Comparison of ENCODE assay signal across 1 cellular context in the genomic region with DNA sequence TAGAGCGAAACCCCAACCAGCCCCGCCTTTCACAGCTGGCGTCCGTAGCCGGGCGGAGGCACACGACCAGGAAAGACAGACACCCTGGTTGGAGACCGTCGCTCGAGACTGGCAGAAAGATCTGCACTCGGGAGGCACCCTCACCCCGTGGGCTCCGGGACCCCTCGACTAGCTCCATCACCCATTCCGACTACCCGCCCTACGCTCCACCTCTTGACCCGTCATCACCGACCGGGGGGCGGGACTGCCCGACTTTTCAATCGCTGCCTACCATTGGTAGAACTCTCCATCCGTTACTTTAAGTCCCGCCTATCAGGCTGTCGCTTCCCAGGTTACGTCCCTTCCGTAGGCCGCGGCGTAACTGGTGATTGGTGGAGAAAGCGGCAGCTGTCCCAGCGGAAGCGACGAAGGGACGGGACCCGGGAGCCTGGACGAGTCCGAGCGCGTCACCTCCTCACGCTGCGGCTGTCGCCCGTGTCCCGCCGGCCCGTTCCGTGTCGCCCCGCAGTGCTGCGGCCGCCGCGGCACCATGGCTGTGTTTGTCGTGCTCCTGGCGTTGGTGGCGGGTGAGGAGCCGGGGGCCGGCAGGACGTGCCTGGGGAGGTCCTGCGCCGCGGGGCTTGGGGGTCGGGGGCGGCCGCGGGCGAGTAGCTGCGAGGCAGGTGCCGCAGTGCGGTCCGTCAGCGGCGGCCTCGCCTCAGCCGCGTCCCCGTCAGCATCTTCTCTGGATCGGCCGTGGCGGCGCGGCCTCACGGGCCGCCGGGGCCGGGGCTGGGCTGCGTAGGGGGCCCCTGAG.
TF ChIP-seq lines count a peak whose summit lies in the region.

ATP6AP2 (plus strand) TSS at position 434 of the 796 bp plus-strand sequence; CDS start at position 530, 96 bp downstream.

TF ChIP-seq in HepG2, 621 proteins besides CTCF, POLR2A, EP300 and RAD21 (continued from another document and continues in another):
- TF ChIP-seq, protein P1, sequence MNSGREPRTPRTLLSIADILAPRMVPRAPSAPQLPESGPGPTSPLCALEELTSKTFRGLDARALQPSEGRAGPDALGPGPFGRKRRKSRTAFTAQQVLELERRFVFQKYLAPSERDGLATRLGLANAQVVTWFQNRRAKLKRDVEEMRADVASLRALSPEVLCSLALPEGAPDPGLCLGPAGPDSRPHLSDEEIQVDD (CRISPR knock-in tag; IDR thresholded peaks at IDR 0.05; ENCODE audit: borderline replicate concordance) = no peak
- no peak for TF ChIP-seq FOXJ3 (CRISPR knock-in tag; IDR thresholded peaks at IDR 0.05; ENCODE audit: borderline replicate concordance)
- no peak for TF ChIP-seq DBP (CRISPR knock-in tag; IDR thresholded peaks at IDR 0.05; ENCODE audit: not compliant biosample characterization)
- no peak for TF ChIP-seq ZNF496 (CRISPR knock-in tag; IDR thresholded peaks at IDR 0.05; ENCODE audit: insufficient replicate concordance)
- no peak for TF ChIP-seq SCMH1 (CRISPR knock-in tag; IDR thresholded peaks at IDR 0.05; ENCODE audit: borderline replicate concordance)
- TF ChIP-seq ZBTB1 (CRISPR knock-in tag; IDR thresholded peaks at IDR 0.05; ENCODE audit: borderline replicate concordance) = no peak
- no peak for TF ChIP-seq AGO1 (IDR thresholded peaks at IDR 0.05; ENCODE audit: low read depth, low read length, poor library complexity, severe bottlenecking)
- TF ChIP-seq RXRA (CRISPR knock-in tag; IDR thresholded peaks at IDR 0.05) = no peak
- TF ChIP-seq, protein P2, sequence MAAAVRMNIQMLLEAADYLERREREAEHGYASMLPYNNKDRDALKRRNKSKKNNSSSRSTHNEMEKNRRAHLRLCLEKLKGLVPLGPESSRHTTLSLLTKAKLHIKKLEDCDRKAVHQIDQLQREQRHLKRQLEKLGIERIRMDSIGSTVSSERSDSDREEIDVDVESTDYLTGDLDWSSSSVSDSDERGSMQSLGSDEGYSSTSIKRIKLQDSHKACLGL (CRISPR knock-in tag; IDR thresholded peaks at IDR 0.05) = 0 out of 2 replicates have a peak, but pooled peaks have one; percentile 39
- TF ChIP-seq DR1 (CRISPR knock-in tag; IDR thresholded peaks at IDR 0.05) = 0 out of 2 replicates have a peak, but pooled peaks have one; percentile 43
- no peak for TF ChIP-seq SP5 (CRISPR knock-in tag; IDR thresholded peaks at IDR 0.05; ENCODE audit: borderline replicate concordance, low read depth)
- no peak for TF ChIP-seq RORA (CRISPR knock-in tag; IDR thresholded peaks at IDR 0.05)
- TF ChIP-seq, protein P3, sequence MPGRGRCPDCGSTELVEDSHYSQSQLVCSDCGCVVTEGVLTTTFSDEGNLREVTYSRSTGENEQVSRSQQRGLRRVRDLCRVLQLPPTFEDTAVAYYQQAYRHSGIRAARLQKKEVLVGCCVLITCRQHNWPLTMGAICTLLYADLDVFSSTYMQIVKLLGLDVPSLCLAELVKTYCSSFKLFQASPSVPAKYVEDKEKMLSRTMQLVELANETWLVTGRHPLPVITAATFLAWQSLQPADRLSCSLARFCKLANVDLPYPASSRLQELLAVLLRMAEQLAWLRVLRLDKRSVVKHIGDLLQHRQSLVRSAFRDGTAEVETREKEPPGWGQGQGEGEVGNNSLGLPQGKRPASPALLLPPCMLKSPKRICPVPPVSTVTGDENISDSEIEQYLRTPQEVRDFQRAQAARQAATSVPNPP (CRISPR knock-in tag; IDR thresholded peaks at IDR 0.05) = no peak
- TF ChIP-seq, protein P4, sequence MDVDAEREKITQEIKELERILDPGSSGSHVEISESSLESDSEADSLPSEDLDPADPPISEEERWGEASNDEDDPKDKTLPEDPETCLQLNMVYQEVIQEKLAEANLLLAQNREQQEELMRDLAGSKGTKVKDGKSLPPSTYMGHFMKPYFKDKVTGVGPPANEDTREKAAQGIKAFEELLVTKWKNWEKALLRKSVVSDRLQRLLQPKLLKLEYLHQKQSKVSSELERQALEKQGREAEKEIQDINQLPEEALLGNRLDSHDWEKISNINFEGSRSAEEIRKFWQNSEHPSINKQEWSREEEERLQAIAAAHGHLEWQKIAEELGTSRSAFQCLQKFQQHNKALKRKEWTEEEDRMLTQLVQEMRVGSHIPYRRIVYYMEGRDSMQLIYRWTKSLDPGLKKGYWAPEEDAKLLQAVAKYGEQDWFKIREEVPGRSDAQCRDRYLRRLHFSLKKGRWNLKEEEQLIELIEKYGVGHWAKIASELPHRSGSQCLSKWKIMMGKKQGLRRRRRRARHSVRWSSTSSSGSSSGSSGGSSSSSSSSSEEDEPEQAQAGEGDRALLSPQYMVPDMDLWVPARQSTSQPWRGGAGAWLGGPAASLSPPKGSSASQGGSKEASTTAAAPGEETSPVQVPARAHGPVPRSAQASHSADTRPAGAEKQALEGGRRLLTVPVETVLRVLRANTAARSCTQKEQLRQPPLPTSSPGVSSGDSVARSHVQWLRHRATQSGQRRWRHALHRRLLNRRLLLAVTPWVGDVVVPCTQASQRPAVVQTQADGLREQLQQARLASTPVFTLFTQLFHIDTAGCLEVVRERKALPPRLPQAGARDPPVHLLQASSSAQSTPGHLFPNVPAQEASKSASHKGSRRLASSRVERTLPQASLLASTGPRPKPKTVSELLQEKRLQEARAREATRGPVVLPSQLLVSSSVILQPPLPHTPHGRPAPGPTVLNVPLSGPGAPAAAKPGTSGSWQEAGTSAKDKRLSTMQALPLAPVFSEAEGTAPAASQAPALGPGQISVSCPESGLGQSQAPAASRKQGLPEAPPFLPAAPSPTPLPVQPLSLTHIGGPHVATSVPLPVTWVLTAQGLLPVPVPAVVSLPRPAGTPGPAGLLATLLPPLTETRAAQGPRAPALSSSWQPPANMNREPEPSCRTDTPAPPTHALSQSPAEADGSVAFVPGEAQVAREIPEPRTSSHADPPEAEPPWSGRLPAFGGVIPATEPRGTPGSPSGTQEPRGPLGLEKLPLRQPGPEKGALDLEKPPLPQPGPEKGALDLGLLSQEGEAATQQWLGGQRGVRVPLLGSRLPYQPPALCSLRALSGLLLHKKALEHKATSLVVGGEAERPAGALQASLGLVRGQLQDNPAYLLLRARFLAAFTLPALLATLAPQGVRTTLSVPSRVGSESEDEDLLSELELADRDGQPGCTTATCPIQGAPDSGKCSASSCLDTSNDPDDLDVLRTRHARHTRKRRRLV (CRISPR knock-in tag; IDR thresholded peaks at IDR 0.05) = no peak
- peak; percentile 31; the same call in 1 of the 2 replicates for TF ChIP-seq ZFP91 (CRISPR knock-in tag; IDR thresholded peaks at IDR 0.05; ENCODE audit: borderline replicate concordance)
- no peak for TF ChIP-seq NR1H2 (CRISPR knock-in tag; IDR thresholded peaks at IDR 0.05; ENCODE audit: borderline replicate concordance, low read depth)
- TF ChIP-seq SIN3A (IDR thresholded peaks at IDR 0.05; ENCODE audit: borderline replicate concordance, low read depth, low read length) = peak; percentile 42; the same call in 1 of the 2 replicates
- no peak for TF ChIP-seq SMARCC2 (IDR thresholded peaks at IDR 0.05)
- TF ChIP-seq ZNF709 (CRISPR knock-in tag; IDR thresholded peaks at IDR 0.05) = no peak
- TF ChIP-seq, protein P5, sequence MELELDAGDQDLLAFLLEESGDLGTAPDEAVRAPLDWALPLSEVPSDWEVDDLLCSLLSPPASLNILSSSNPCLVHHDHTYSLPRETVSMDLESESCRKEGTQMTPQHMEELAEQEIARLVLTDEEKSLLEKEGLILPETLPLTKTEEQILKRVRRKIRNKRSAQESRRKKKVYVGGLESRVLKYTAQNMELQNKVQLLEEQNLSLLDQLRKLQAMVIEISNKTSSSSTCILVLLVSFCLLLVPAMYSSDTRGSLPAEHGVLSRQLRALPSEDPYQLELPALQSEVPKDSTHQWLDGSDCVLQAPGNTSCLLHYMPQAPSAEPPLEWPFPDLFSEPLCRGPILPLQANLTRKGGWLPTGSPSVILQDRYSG (CRISPR knock-in tag; IDR thresholded peaks at IDR 0.05) = no peak
- TF ChIP-seq PBX2 (CRISPR knock-in tag; IDR thresholded peaks at IDR 0.05) = peak; percentile 88
- TF ChIP-seq HNRNPLL (IDR thresholded peaks at IDR 0.05; ENCODE audit: low read depth, low read length, poor library complexity, severe bottlenecking) = peak; percentile 89
- TF ChIP-seq ZNF30 (CRISPR knock-in tag; IDR thresholded peaks at IDR 0.05) = no peak
- peak; percentile 73 for TF ChIP-seq SAP130 (CRISPR knock-in tag; IDR thresholded peaks at IDR 0.05; ENCODE audit: low read depth)
- no peak for TF ChIP-seq HMGA1 (CRISPR knock-in tag; conservative IDR thresholded peaks at IDR 0.05)
- TF ChIP-seq ZNF761 (CRISPR knock-in tag; conservative IDR thresholded peaks at IDR 0.05) = no peak
- no peak for TF ChIP-seq ELF4 (CRISPR knock-in tag; IDR thresholded peaks at IDR 0.05; ENCODE audit: borderline replicate concordance)
- TF ChIP-seq SMAD1 (CRISPR knock-in tag; IDR thresholded peaks at IDR 0.05; ENCODE audit: borderline replicate concordance, low read depth) = no peak
- TF ChIP-seq ZNF367 (CRISPR knock-in tag; IDR thresholded peaks at IDR 0.05; ENCODE audit: borderline replicate concordance) = no peak
- TF ChIP-seq ZNF737 (CRISPR knock-in tag; IDR thresholded peaks at IDR 0.05; ENCODE audit: borderline replicate concordance) = no peak
- TF ChIP-seq THAP11 (CRISPR knock-in tag; IDR thresholded peaks at IDR 0.05) = peak; percentile 79
- no peak for TF ChIP-seq ATF5 (CRISPR knock-in tag; IDR thresholded peaks at IDR 0.05; ENCODE audit: low read depth)
- no peak for TF ChIP-seq MXD4 (CRISPR knock-in tag; IDR thresholded peaks at IDR 0.05)
- 0 out of 2 replicates have a peak, but pooled peaks have one; percentile 6 for TF ChIP-seq FOSL2 (CRISPR knock-in tag; IDR thresholded peaks at IDR 0.05)
- TF ChIP-seq MEIS2 (CRISPR knock-in tag; IDR thresholded peaks at IDR 0.05) = 0 out of 2 replicates have a peak, but pooled peaks have one; percentile 10
- no peak for TF ChIP-seq FOXO1 (CRISPR knock-in tag; IDR thresholded peaks at IDR 0.05)
- no peak for TF ChIP-seq ZNF670 (CRISPR knock-in tag; IDR thresholded peaks at IDR 0.05; ENCODE audit: borderline replicate concordance)
- TF ChIP-seq DMAP1 (CRISPR knock-in tag; IDR thresholded peaks at IDR 0.05) = 0 out of 2 replicates have a peak, but pooled peaks have one; percentile 32
- TF ChIP-seq NR2C2 (CRISPR knock-in tag; IDR thresholded peaks at IDR 0.05; ENCODE audit: borderline replicate concordance) = peak; percentile 85; the same call in 1 of the 2 replicates
- TF ChIP-seq POLR2AphosphoS5 (IDR thresholded peaks at IDR 0.05; ENCODE audit: low read depth, low read length) = peak; percentile 70
- TF ChIP-seq EZH2 (conservative IDR thresholded peaks at IDR 0.05; ENCODE audit: low read depth, low read length) = no peak
- no peak for TF ChIP-seq SOX6 (IDR thresholded peaks at IDR 0.05)
- no peak for TF ChIP-seq SOX6 (CRISPR knock-in tag; IDR thresholded peaks at IDR 0.05)
- TF ChIP-seq, protein P6, sequence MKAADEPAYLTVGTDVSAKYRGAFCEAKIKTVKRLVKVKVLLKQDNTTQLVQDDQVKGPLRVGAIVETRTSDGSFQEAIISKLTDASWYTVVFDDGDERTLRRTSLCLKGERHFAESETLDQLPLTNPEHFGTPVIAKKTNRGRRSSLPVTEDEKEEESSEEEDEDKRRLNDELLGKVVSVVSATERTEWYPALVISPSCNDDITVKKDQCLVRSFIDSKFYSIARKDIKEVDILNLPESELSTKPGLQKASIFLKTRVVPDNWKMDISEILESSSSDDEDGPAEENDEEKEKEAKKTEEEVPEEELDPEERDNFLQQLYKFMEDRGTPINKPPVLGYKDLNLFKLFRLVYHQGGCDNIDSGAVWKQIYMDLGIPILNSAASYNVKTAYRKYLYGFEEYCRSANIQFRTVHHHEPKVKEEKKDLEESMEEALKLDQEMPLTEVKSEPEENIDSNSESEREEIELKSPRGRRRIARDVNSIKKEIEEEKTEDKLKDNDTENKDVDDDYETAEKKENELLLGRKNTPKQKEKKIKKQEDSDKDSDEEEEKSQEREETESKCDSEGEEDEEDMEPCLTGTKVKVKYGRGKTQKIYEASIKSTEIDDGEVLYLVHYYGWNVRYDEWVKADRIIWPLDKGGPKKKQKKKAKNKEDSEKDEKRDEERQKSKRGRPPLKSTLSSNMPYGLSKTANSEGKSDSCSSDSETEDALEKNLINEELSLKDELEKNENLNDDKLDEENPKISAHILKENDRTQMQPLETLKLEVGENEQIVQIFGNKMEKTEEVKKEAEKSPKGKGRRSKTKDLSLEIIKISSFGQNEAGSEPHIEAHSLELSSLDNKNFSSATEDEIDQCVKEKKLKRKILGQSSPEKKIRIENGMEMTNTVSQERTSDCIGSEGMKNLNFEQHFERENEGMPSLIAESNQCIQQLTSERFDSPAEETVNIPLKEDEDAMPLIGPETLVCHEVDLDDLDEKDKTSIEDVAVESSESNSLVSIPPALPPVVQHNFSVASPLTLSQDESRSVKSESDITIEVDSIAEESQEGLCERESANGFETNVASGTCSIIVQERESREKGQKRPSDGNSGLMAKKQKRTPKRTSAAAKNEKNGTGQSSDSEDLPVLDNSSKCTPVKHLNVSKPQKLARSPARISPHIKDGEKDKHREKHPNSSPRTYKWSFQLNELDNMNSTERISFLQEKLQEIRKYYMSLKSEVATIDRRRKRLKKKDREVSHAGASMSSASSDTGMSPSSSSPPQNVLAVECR (CRISPR knock-in tag; IDR thresholded peaks at IDR 0.05; ENCODE audit: borderline replicate concordance) = peak; percentile 86; the same call in 1 of the 2 replicates
- no peak for TF ChIP-seq HNF4A (CRISPR knock-in tag; IDR thresholded peaks at IDR 0.05)
